Comparison of ENCODE assay signal across 28 cellular contexts in the genomic region with DNA sequence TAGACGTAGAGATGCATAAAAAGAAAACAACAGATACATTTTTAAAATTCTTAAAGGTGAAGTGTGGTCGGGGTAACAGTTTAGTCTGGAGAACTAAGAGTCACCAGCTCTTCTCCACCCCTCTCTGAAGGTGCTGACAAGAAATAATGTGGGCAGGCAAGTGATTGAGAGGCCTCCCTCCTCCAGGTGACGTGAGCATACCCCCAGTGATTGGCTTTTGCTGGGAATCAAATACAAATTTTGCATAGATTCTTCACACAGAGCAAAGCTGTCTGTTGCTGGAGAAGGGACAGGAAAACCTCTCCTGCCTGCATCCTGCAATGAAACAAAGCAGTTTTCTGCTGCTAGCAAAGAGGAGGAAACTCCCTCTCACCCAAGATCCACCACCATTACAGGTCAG.
"Had no signal": no experiment of that assay in that cellular context is flagged by ENCODE, and none has a peak within 500 bp of the region (broad histone marks: within the 10 kb centered on the region; RNA-seq: fewer than 3 reads in every experiment).

No MANE protein-coding gene starts in this region.

- H3K27ac Mint-ChIP-seq: activated CD4-positive, alpha-beta T cell treated with anti-CD3 and anti-CD28 coated beads for 36 hours; activated CD4-positive, alpha-beta T cell treated with anti-CD3 and anti-CD28 coated beads, Interleukin-2, amount 10 ng/mL, durations not matched to agents 7 days and 5 days; activated CD8-positive, alpha-beta T cell treated with anti-CD3 and anti-CD28 coated beads, Interleukin-2, amount 10 ng/mL, durations not matched to agents 7 days and 5 days; activated naive CD4-positive, alpha-beta T cell treated with anti-CD3 and anti-CD28 coated beads for 36 hours; activated naive CD4-positive, alpha-beta T cell treated with anti-CD3 and anti-CD28 coated beads, Interleukin-2, amount 50 U/mL, for 72 hours; activated T-cell treated with anti-CD3 and anti-CD28 coated beads, Interleukin-2, amount 50 U/mL, for 24 hours; T-helper 1 cell treated with Interleukin-12 subunit alpha and Interleukin-12 subunit beta and Interleukin-4 antibody, amounts not matched to agents 30 μg/mL and 1 μg/mL, for 36 hours; T-helper 2 cell treated with Interferon-gamma antibody and Interleukin-4, amounts not matched to agents 5 μg/mL and 100 μg/mL, for 36 hours had no signal

- H3K36me3 ChIP-seq: adrenal gland, breast epithelium, MG63, SJSA1 had no signal

- ATAC-seq: activated CD4-positive, alpha-beta T cell treated with anti-CD3 and anti-CD28 coated beads for 36 hours; activated CD4-positive, CD25-positive, alpha-beta regulatory T cell treated with anti-CD3 and anti-CD28 coated beads, Interleukin-2, amount 50 U/mL, for 24 hours; activated CD8-positive, alpha-beta T cell treated with anti-CD3 and anti-CD28 coated beads, Interleukin-2, amount 10 ng/mL, durations not matched to agents 7 days and 5 days; activated naive CD4-positive, alpha-beta T cell treated with anti-CD3 and anti-CD28 coated beads, Interleukin-2, amount 50 U/mL, for 72 hours; body of pancreas; Panc1 had no signal

- H3K4me1 Mint-ChIP-seq: activated CD4-positive, alpha-beta T cell treated with anti-CD3 and anti-CD28 coated beads for 36 hours; activated CD4-positive, alpha-beta T cell treated with anti-CD3 and anti-CD28 coated beads, Interleukin-2, amount 10 ng/mL, durations not matched to agents 7 days and 5 days had no signal

- H3K4me2 ChIP-seq: SK-N-SH had no signal

- H3K4me3 Mint-ChIP-seq: activated CD4-positive, alpha-beta T cell treated with anti-CD3 and anti-CD28 coated beads for 36 hours; activated CD4-positive, alpha-beta T cell treated with anti-CD3 and anti-CD28 coated beads, Interleukin-2, amount 10 ng/mL, durations not matched to agents 7 days and 5 days; activated CD8-positive, alpha-beta T cell treated with anti-CD3 and anti-CD28 coated beads, Interleukin-2, amount 10 ng/mL, durations not matched to agents 7 days and 5 days; activated naive CD4-positive, alpha-beta T cell treated with anti-CD3 and anti-CD28 coated beads for 36 hours; activated T-cell treated with anti-CD3 and anti-CD28 coated beads, Interleukin-2, amount 50 U/mL, for 24 hours; T-helper 1 cell treated with Interleukin-12 subunit alpha and Interleukin-12 subunit beta and Interleukin-4 antibody, amounts not matched to agents 30 μg/mL and 1 μg/mL, for 36 hours; T-helper 2 cell treated with Interferon-gamma antibody and Interleukin-4, amounts not matched to agents 5 μg/mL and 100 μg/mL, for 36 hours had no signal

- DNase-seq: activated CD4-positive, alpha-beta T cell treated with anti-CD3 and anti-CD28 coated beads for 36 hours; activated CD4-positive, alpha-beta T cell treated with anti-CD3 and anti-CD28 coated beads, Interleukin-2, amount 10 ng/mL, durations not matched to agents 7 days and 5 days; activated CD4-positive, alpha-beta T cell treated with anti-CD3 and anti-CD28 coated beads, Interleukin-2, amount 50 U/mL, for 48 hours; activated CD8-positive, alpha-beta T cell treated with anti-CD3 and anti-CD28 coated beads, Interleukin-2, amount 10 ng/mL, durations not matched to agents 7 days and 5 days; activated gamma-delta T cell treated with Interleukin-2 at 50 U/mL for 16 hours; activated naive CD4-positive, alpha-beta T cell treated with anti-CD3 and anti-CD28 coated beads for 36 hours; activated T-cell treated with anti-CD3 and anti-CD28 coated beads, Interleukin-2, amount 50 U/mL, for 24 hours; adrenal gland; body of pancreas; cerebellar nuclear complex; MG63; NCI-H1048; NCI-H1105 treated with DMSO at 0.1 percent for 48 hours; NCI-H1436; NCI-H1694; NCI-H1930; NCI-H2081 treated with DMSO at 0.1 percent for 48 hours; NCI-H226; NCI-H524 treated with DMSO at 0.1 percent for 48 hours; SHP77 treated with DMSO at 0.1 percent for 48 hours; SK-N-SH had no signal

- H3K4me1 ChIP-seq: adrenal gland, body of pancreas, breast epithelium, SJSA1 had no signal

- H3K9me3 Mint-ChIP-seq: activated CD4-positive, alpha-beta T cell treated with anti-CD3 and anti-CD28 coated beads, Interleukin-2, amount 10 ng/mL, durations not matched to agents 7 days and 5 days; activated T-cell treated with anti-CD3 and anti-CD28 coated beads, Interleukin-2, amount 50 U/mL, for 24 hours; T-helper 1 cell treated with Interleukin-12 subunit alpha and Interleukin-12 subunit beta and Interleukin-4 antibody, amounts not matched to agents 30 μg/mL and 1 μg/mL, for 36 hours; T-helper 2 cell treated with Interferon-gamma antibody and Interleukin-4, amounts not matched to agents 5 μg/mL and 100 μg/mL, for 36 hours had no signal

- H3K36me3 Mint-ChIP-seq: activated naive CD4-positive, alpha-beta T cell treated with anti-CD3 and anti-CD28 coated beads, Interleukin-2, amount 50 U/mL, for 72 hours had no signal

- H3K27me3 ChIP-seq: adrenal gland, body of pancreas, breast epithelium, MG63, SJSA1 had no signal

- H3K27ac ChIP-seq: adrenal gland, body of pancreas, breast epithelium, SJSA1 had no signal

- H3K9me3 ChIP-seq: adrenal gland, body of pancreas, breast epithelium, SJSA1 had no signal

- H3K4me3 ChIP-seq: adrenal gland, body of pancreas, breast epithelium, MG63, SJSA1 had no signal

- H3K27me3 Mint-ChIP-seq: activated CD4-positive, alpha-beta T cell treated with anti-CD3 and anti-CD28 coated beads for 36 hours; activated CD4-positive, alpha-beta T cell treated with anti-CD3 and anti-CD28 coated beads, Interleukin-2, amount 10 ng/mL, durations not matched to agents 7 days and 5 days; activated T-cell treated with anti-CD3 and anti-CD28 coated beads, Interleukin-2, amount 50 U/mL, for 24 hours had no signal
